9 cellular contexts compared by ENCODE assay signal in the genomic region with DNA sequence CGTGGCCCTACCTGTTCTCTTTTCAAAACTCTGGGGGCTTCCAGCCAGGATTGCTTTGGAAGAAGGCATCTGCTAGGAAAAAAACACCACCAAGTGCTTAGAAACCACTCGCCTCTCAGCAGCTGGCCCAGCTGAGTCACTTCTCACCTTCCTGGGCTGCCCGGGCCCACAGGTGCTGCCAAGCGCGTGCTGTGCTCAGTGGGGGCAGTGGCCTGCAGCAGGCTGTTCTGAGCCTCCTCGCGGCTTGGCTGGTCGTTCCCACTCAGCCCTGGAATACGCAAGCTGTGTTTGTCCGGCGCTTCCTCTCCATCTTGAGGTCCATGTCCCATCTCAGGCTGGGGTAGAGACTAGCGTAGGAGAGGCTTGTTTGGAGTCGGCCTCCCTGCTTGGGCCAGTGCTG.
DNase-seq lines count a peak whose midpoint lies in the region; ATAC-seq and TF ChIP-seq lines count a peak whose summit lies in the region.
"Had no signal": no experiment of that assay in that cellular context is flagged by ENCODE, and none has a peak within 500 bp of the region (broad histone marks: within the 10 kb centered on the region; RNA-seq: fewer than 3 reads in every experiment).

No MANE protein-coding gene starts in this region.

- no peak overlapping the region for H3K14ac ChIP-seq in mesenchymal stem cell (ENCODE audit: low read length in 2 of 2)

- no peak overlapping the region for H2BK120ac ChIP-seq in mesenchymal stem cell (ENCODE audit: low read depth, low read length)

- no peaks in the 10 kb centered on the region for H3K9me2 ChIP-seq in GM23248 (ENCODE audit: insufficient read depth)

- H3K27me3 ChIP-seq in mesenchymal stem cell (ENCODE audit: control insufficient read depth in 1 of 2, insufficient read depth in 1 of 2, low read length in 2 of 2) (no peaks in the 10 kb centered on the region), GM23248 (replicated peaks; ENCODE audit: insufficient read depth) (no peaks in the 10 kb centered on the region), BE2C (no peaks in the 10 kb centered on the region)

- peak overlapping the region; percentile 10 to 15 for H3K18ac ChIP-seq in mesenchymal stem cell (ENCODE audit: low read depth in 1 of 2, low read length in 2 of 2)

- H2BK5ac ChIP-seq in mesenchymal stem cell (ENCODE audit: low read depth, low read length, poor library complexity, severe bottlenecking), result no peak overlapping the region

- no peak overlapping the region for H2BK12ac ChIP-seq in mesenchymal stem cell (ENCODE audit: low read length in 2 of 2)

- H4K8ac ChIP-seq in mesenchymal stem cell (ENCODE audit: low read length), result no peak overlapping the region

- H3K4me3 ChIP-seq in mesenchymal stem cell (ENCODE audit: insufficient read depth in 1 of 2, low read depth in 1 of 2, low read length in 2 of 2), result no peak overlapping the region
- no peak overlapping the region for H3K4me3 ChIP-seq in GM23248
- H3K4me3 ChIP-seq in BE2C (ENCODE audit: low read depth, low read length), result no peak overlapping the region

- no peaks in the 10 kb centered on the region for H3K9me3 ChIP-seq in mesenchymal stem cell (ENCODE audit: control insufficient read depth, low read length)
- no peaks in the 10 kb centered on the region for H3K9me3 ChIP-seq in GM23248 (ENCODE audit: low read depth)
- H3K9me3 ChIP-seq in BE2C, result no peaks in the 10 kb centered on the region

- peaks cover 9% of the 10 kb centered on the region for H3K79me1 ChIP-seq in mesenchymal stem cell (replicated peaks; ENCODE audit: low read length, poor library complexity, severe bottlenecking)

- H3K79me2 ChIP-seq in GM23248 (ENCODE audit: insufficient read depth), result peaks cover 84% of the 10 kb centered on the region

- no peaks in the 10 kb centered on the region for H4K20me1 ChIP-seq in GM23248 (ENCODE audit: insufficient read depth)

- H3K4ac ChIP-seq in mesenchymal stem cell (ENCODE audit: low read depth in 1 of 2, low read length in 2 of 2), result no peak overlapping the region

- in situ Hi-C loops in GM23248 (cut with MboI), result no loop called here

- peaks cover 42% of the 10 kb centered on the region for H3F3A ChIP-seq in GM23248 (ENCODE audit: insufficient read depth)

- H3K36me3 ChIP-seq in mesenchymal stem cell (ENCODE audit: control insufficient read depth in 1 of 2, insufficient read depth in 2 of 2, low read depth in 1 of 2, low read length in 2 of 2) (peaks cover 84 to 94% of the 10 kb centered on the region in 2 experiments), GM23248 (ENCODE audit: low read depth) (peaks cover 62% of the 10 kb centered on the region), BE2C (no peaks in the 10 kb centered on the region)

- no peak overlapping the region for H2AFZ ChIP-seq in mesenchymal stem cell (ENCODE audit: low read depth, low read length)
- no peak overlapping the region for H2AFZ ChIP-seq in GM23248

- no peak overlapping the region for H3K9ac ChIP-seq in mesenchymal stem cell (ENCODE audit: low read length)
- H3K9ac ChIP-seq in GM23248, result no peak overlapping the region

- no peak for ATAC-seq in GM19463 (IDR thresholded peaks at IDR 0.05; ENCODE audit: unreplicated experiment)
- ATAC-seq: CD8-positive, alpha-beta T cell had no signal

- DNase-seq in NCI-H2171 (lab: John Stamatoyannopoulos, UW) (peak; percentile 67), astrocyte of the hippocampus (ENCODE audit: low read depth, low spot score) (peak; percentile 41), mesenchymal stem cell (peak; percentile 26), GM23248 (no peak), SKM-1 (lab: John Stamatoyannopoulos, UW; ENCODE audit: unreplicated experiment) (no peak), BE2C (no peak)
- DNase-seq: CD8-positive, alpha-beta T cell; NCI-H510A had no signal

- H2BK15ac ChIP-seq in mesenchymal stem cell (ENCODE audit: low read depth, poor library complexity, severe bottlenecking), result no peak overlapping the region

- no peak overlapping the region for H4K91ac ChIP-seq in mesenchymal stem cell (ENCODE audit: low read length)

- no peak for TF ChIP-seq CTCF in BE2C (IDR thresholded peaks at IDR 0.05; ENCODE audit: low read depth, low read length)

- H3K23ac ChIP-seq in mesenchymal stem cell (ENCODE audit: low read length in 2 of 2), result no peak overlapping the region

- H3K4me2 ChIP-seq in mesenchymal stem cell (ENCODE audit: low read length, poor library complexity, severe bottlenecking) (no peak overlapping the region), GM23248 (ENCODE audit: unreplicated experiment) (no peak overlapping the region)

- 92% methylated on average over 13 of the region's 13 CpGs for WGBS in mesenchymal stem cell
- WGBS in GM23248 (ENCODE audit: low coverage in 1 of 2, low lambda C conversion rate in 2 of 2, missing lambda C conversion rate in 2 of 2), 2 experiments, result 86 to 87% methylated on average over 13 of the region's 13 CpGs

- H3K4me1 ChIP-seq in mesenchymal stem cell (ENCODE audit: control insufficient read depth, insufficient read depth, low read depth, low read length), result peaks cover 44% of the 10 kb centered on the region
- no peaks in the 10 kb centered on the region for H3K4me1 ChIP-seq in GM23248 (ENCODE audit: insufficient read depth)
- peaks cover 7% of the 10 kb centered on the region for H3K4me1 ChIP-seq in BE2C

- H2AK5ac ChIP-seq in mesenchymal stem cell (ENCODE audit: low read length, severe bottlenecking), result no peak overlapping the region

- H3K27ac ChIP-seq in mesenchymal stem cell (ENCODE audit: low read length, poor library complexity, severe bottlenecking) (no peak overlapping the region), GM23248 (no peak overlapping the region)

Comparison
In these comparisons a context has a peak if more than half of its experiments do, and no peak if none do; other contexts are left out.
1. DNase-seq: peak in NCI-H2171 (single experiment), astrocyte of the hippocampus (single experiment) and mesenchymal stem cell (single experiment); none in GM23248 (single experiment), SKM-1 (single experiment) and BE2C (single experiment).